ENCODE assay signal across 22 cellular contexts in genomic region chr17:43069368-43069898, GRCh38. TPM values are rescaled to one million over a fixed set of nuclear protein-coding genes. Genes with fewer than 3 reads are reported as not detected.
A peak's percentile ranks its signal among the peaks of the same experiment; 100 is the strongest.
DNase-seq lines count a peak whose midpoint lies in the region; ATAC-seq and TF ChIP-seq lines count a peak whose summit lies in the region.
"Had no signal": no experiment of that assay in that cellular context is flagged by ENCODE, and none has a peak within 500 bp of the region (broad histone marks: within the 10 kb centered on the region; RNA-seq: fewer than 3 reads in every experiment).

No MANE protein-coding gene starts in this region.

- H3K27me3 ChIP-seq in Caco-2 (replicated peaks; ENCODE audit: control insufficient read depth, insufficient read depth, low read length) (no peaks in the 10 kb centered on the region), endodermal cell (ENCODE audit: control insufficient read depth, insufficient read depth, low read length, poor library complexity, severe bottlenecking) (no peaks in the 10 kb centered on the region), right atrium auricular region (no peaks in the 10 kb centered on the region), hepatocyte (no peaks in the 10 kb centered on the region)
- no peaks in the 10 kb centered on the region for H3K27me3 ChIP-seq in naive thymus-derived CD4-positive, alpha-beta T cell (ENCODE audit: control insufficient read depth in 2 of 2, insufficient read depth in 2 of 2, low read length in 2 of 2)

- DNase-seq in Caco-2 (no peak), endodermal cell (no peak), right atrium auricular region (ENCODE audit: low spot score) (no peak), nephron progenitor cell (no peak), hepatocyte (ENCODE audit: low spot score) (no peak), iPS-NIHi7 (ENCODE audit: extremely low spot score) (no peak)
- no peak for DNase-seq in naive thymus-derived CD4-positive, alpha-beta T cell
- DNase-seq: CD4-positive, CD25-positive, alpha-beta regulatory T cell; DND-41; KBM-7; MM.1S; NCI-H1092; NCI-H1436; NCI-H187 treated with DMSO at 0.1 percent for 48 hours; NCI-H2107; NCI-H446 treated with DMSO at 0.1 percent for 48 hours; NCI-H526 treated with DMSO at 0.1 percent for 48 hours; RPMI8226 had no signal

- H4K20me1 ChIP-seq in hepatocyte (ENCODE audit: insufficient read depth, poor library complexity, severe bottlenecking), result no peaks in the 10 kb centered on the region

- 92 to 100% methylated on average over 3 of the region's 3 CpGs for WGBS in endodermal cell (ENCODE audit: insufficient coverage in 1 of 2, insufficient read length in 1 of 2), 2 experiments
- 86% methylated on average over 3 of the region's 3 CpGs for WGBS in hepatocyte (ENCODE audit: low lambda C conversion rate, missing lambda C conversion rate)

- no peak overlapping the region for H3K4me2 ChIP-seq in hepatocyte

- H3K36me3 Mint-ChIP-seq in Caco-2 (ENCODE audit: insufficient read depth, unreplicated experiment) (peaks cover 57% of the 10 kb centered on the region), endodermal cell (ENCODE audit: low read depth) (peaks cover 36% of the 10 kb centered on the region), nephron progenitor cell (ENCODE audit: low read depth) (peaks cover 41% of the 10 kb centered on the region)
- peaks cover 0 to 1% (median 0%) of the 10 kb centered on the region in 5 donors for H3K36me3 Mint-ChIP-seq in naive thymus-derived CD4-positive, alpha-beta T cell
- H3K36me3 Mint-ChIP-seq: CD4-positive, CD25-positive, alpha-beta regulatory T cell had no signal

- no TSS peak for BruUV-seq in Caco-2 (replicated peaks; lab: Mats Ljungman, UMichigan)

- H3K4me3 ChIP-seq in Caco-2 (ENCODE audit: low read depth, low read length), result no peak overlapping the region
- no peak overlapping the region for H3K4me3 ChIP-seq in endodermal cell (ENCODE audit: low read length)
- no peak overlapping the region for H3K4me3 ChIP-seq in right atrium auricular region
- no peak overlapping the region for H3K4me3 ChIP-seq in naive thymus-derived CD4-positive, alpha-beta T cell (ENCODE audit: low read length)
- H3K4me3 ChIP-seq in hepatocyte, result no peak overlapping the region
- H3K4me3 ChIP-seq: GM12878 had no signal

- no peaks in the 10 kb centered on the region for H3K9me2 ChIP-seq in hepatocyte (replicated peaks; ENCODE audit: insufficient read depth)

- POLR2A ChIA-PET in Caco-2 (lab: Charles Lee), result interaction anchor here (0.7 kb wide), 1 partner anchor 71 kb away, joined by 9 read pairs; the partner anchor contains the start of gene RPL27
- POLR2A ChIA-PET in naive thymus-derived CD4-positive, alpha-beta T cell (lab: Charles Lee), result no interaction called here

- H3K4me1 Mint-ChIP-seq in Caco-2 (ENCODE audit: low read depth, unreplicated experiment) (peaks cover 8% of the 10 kb centered on the region), endodermal cell (peaks cover 11% of the 10 kb centered on the region), nephron progenitor cell (peaks cover 6% of the 10 kb centered on the region)
- H3K4me1 Mint-ChIP-seq in naive thymus-derived CD4-positive, alpha-beta T cell, result no peaks in the 10 kb centered on the region

- H3K4me3 Mint-ChIP-seq in Caco-2 (ENCODE audit: unreplicated experiment) (no peak overlapping the region), endodermal cell (no peak overlapping the region), nephron progenitor cell (no peak overlapping the region)
- no peak overlapping the region for H3K4me3 Mint-ChIP-seq in naive thymus-derived CD4-positive, alpha-beta T cell
- H3K4me3 Mint-ChIP-seq: CD4-positive, CD25-positive, alpha-beta regulatory T cell had no signal

- H3K9ac ChIP-seq in endodermal cell (ENCODE audit: extremely low read depth, low read length, poor library complexity, severe bottlenecking), result no peak overlapping the region

- H3K9me3 ChIP-seq in Caco-2, result no peaks in the 10 kb centered on the region
- H3K9me3 ChIP-seq in endodermal cell (ENCODE audit: control insufficient read depth, low read length), result no peaks in the 10 kb centered on the region
- H3K9me3 ChIP-seq in right atrium auricular region, result no peaks in the 10 kb centered on the region
- H3K9me3 ChIP-seq in naive thymus-derived CD4-positive, alpha-beta T cell (ENCODE audit: control insufficient read depth in 2 of 3, low read length in 3 of 3), result no peaks in the 10 kb centered on the region
- H3K9me3 ChIP-seq in hepatocyte (ENCODE audit: low read depth), result no peaks in the 10 kb centered on the region

- H3K27ac ChIP-seq in endodermal cell (ENCODE audit: low read depth, low read length) (peak overlapping the region; percentile 30), right atrium auricular region (peak overlapping the region; percentile 35 to 71), hepatocyte (no peak overlapping the region)
- no peak overlapping the region for H3K27ac ChIP-seq in naive thymus-derived CD4-positive, alpha-beta T cell (ENCODE audit: low read depth, low read length)
- H3K27ac ChIP-seq: HL-60 had no signal

- H3K27me3 Mint-ChIP-seq in Caco-2 (ENCODE audit: insufficient read depth, unreplicated experiment), result no peaks in the 10 kb centered on the region
- no peaks in the 10 kb centered on the region for H3K27me3 Mint-ChIP-seq in endodermal cell (ENCODE audit: insufficient read depth)
- no peaks in the 10 kb centered on the region for H3K27me3 Mint-ChIP-seq in nephron progenitor cell (ENCODE audit: low read depth, poor library complexity)
- H3K27me3 Mint-ChIP-seq in naive thymus-derived CD4-positive, alpha-beta T cell, result no peaks in the 10 kb centered on the region
- H3K27me3 Mint-ChIP-seq: CD4-positive, CD25-positive, alpha-beta regulatory T cell had no signal

- H3K27ac Mint-ChIP-seq in Caco-2 (ENCODE audit: unreplicated experiment) (peak overlapping the region; percentile 22), endodermal cell (no peak overlapping the region), nephron progenitor cell (peak overlapping the region; percentile 73)
- no peak overlapping the region for H3K27ac Mint-ChIP-seq in naive thymus-derived CD4-positive, alpha-beta T cell

- H3K36me3 ChIP-seq in Caco-2 (ENCODE audit: control insufficient read depth, insufficient read depth, low read length), result no peaks in the 10 kb centered on the region; the same call in 1 of the 2 replicates
- H3K36me3 ChIP-seq in endodermal cell (ENCODE audit: control insufficient read depth, insufficient read depth, low read length), result peaks cover 41% of the 10 kb centered on the region
- H3K36me3 ChIP-seq in right atrium auricular region, result no peaks in the 10 kb centered on the region
- H3K36me3 ChIP-seq in naive thymus-derived CD4-positive, alpha-beta T cell (ENCODE audit: control insufficient read depth in 2 of 3, insufficient read depth in 3 of 3, low read length in 3 of 3), result no peaks in the 10 kb centered on the region
- no peaks in the 10 kb centered on the region for H3K36me3 ChIP-seq in hepatocyte (replicated peaks; ENCODE audit: insufficient read depth, low read depth)

- H2AFZ ChIP-seq in hepatocyte, result no peak overlapping the region

- CTCF ChIA-PET in Caco-2 (lab: Charles Lee), result interaction anchor here (1.0 kb wide), 1 partner anchor 15 kb away, joined by 3 read pairs; no protein-coding TSS in a partner anchor
- CTCF ChIA-PET in naive thymus-derived CD4-positive, alpha-beta T cell (lab: Charles Lee), result interaction anchor here (1.0 kb wide), 1 partner anchor 537 kb away, joined by 4 read pairs; no protein-coding TSS in a partner anchor

- intact Hi-C loops in Caco-2 (cut with micrococcal nuclease; ENCODE audit: unreplicated experiment), result no loop called here
- intact Hi-C loops in naive thymus-derived CD4-positive, alpha-beta T cell (cut with micrococcal nuclease), result no loop called here

- no peak for ATAC-seq in naive thymus-derived CD4-positive, alpha-beta T cell
- ATAC-seq: GM12878, HCT116 had no signal

- H3K9me3 Mint-ChIP-seq in Caco-2 (ENCODE audit: unreplicated experiment), result no peaks in the 10 kb centered on the region
- no peaks in the 10 kb centered on the region for H3K9me3 Mint-ChIP-seq in endodermal cell
- H3K9me3 Mint-ChIP-seq in nephron progenitor cell, result no peaks in the 10 kb centered on the region
- H3K9me3 Mint-ChIP-seq in naive thymus-derived CD4-positive, alpha-beta T cell, result no peaks in the 10 kb centered on the region
- H3K9me3 Mint-ChIP-seq: CD4-positive, CD25-positive, alpha-beta regulatory T cell had no signal

- no peak for TF ChIP-seq CTCF in Caco-2 (IDR thresholded peaks at IDR 0.05; ENCODE audit: insufficient read depth in 1 of 2, low read depth in 1 of 2, low read length in 1 of 2, severe bottlenecking in 1 of 2, unreplicated experiment in 1 of 2)
- TF ChIP-seq CTCF in endodermal cell (conservative IDR thresholded peaks at IDR 0.05), result no peak
- no peak for TF ChIP-seq CTCF in right atrium auricular region (IDR thresholded peaks at IDR 0.05)
- TF ChIP-seq CTCF in nephron progenitor cell (IDR thresholded peaks at IDR 0.05), result no peak
- no peak for TF ChIP-seq CTCF in hepatocyte (IDR thresholded peaks at IDR 0.05; ENCODE audit: poor library complexity)

- H3K4me1 ChIP-seq in Caco-2 (no peaks in the 10 kb centered on the region), endodermal cell (ENCODE audit: control insufficient read depth, insufficient read depth, low read length) (peaks cover 2% of the 10 kb centered on the region), right atrium auricular region (no peaks in the 10 kb centered on the region), hepatocyte (ENCODE audit: insufficient read depth) (no peaks in the 10 kb centered on the region)
- H3K4me1 ChIP-seq in naive thymus-derived CD4-positive, alpha-beta T cell (ENCODE audit: control insufficient read depth in 2 of 2, insufficient read depth in 2 of 2, low read length in 2 of 2), result no peaks in the 10 kb centered on the region

- H3K79me2 ChIP-seq in hepatocyte, result no peaks in the 10 kb centered on the region

RNA-seq across cellular contexts. Expression of gene RND2, which starts 44.4 kb away (rescaled TPM):
- 1.2 and 1.7 TPM in 2 replicates for total RNA-seq in Caco-2 (2022)
- 10 to 100 TPM; 36.1 to 55.5 TPM for total RNA-seq in endodermal cell
- 85.1 TPM for polyA plus RNA-seq in endodermal cell (2013, experiment 1 of 2)
- 79.7 TPM for polyA plus RNA-seq in endodermal cell (2013, experiment 2 of 2)
- total RNA-seq in right atrium auricular region, result 1 to 10 TPM in 1 of 2 donors, under 1 TPM in 1; 0.63 to 3.5 TPM
- total RNA-seq in naive thymus-derived CD4-positive, alpha-beta T cell, result under 1 TPM in 4 of 5 experiments, not detected in 1; 0.08 to 0.74 (median 0.38) TPM
- polyA plus RNA-seq in naive thymus-derived CD4-positive, alpha-beta T cell, result under 1 TPM; 0.15 to 0.33 TPM
- 4.6 and 6.3 TPM in 2 replicates for total RNA-seq in hepatocyte
- polyA plus RNA-seq in hepatocyte, result 2.6 and 3.2 TPM in 2 replicates
- total RNA-seq: CD4-positive, CD25-positive, alpha-beta regulatory T cell; GM12878; HT-29 had no signal

RNA-seq across cellular contexts. Expression of gene VAT1, which starts 47.2 kb away (rescaled TPM):
- 227 and 236 TPM in 2 replicates for total RNA-seq in Caco-2 (2022)
- total RNA-seq in endodermal cell, result 100 to 1,000 TPM; 306 to 402 TPM
- polyA plus RNA-seq in endodermal cell (2013, experiment 1 of 2), result 281 TPM
- 251 TPM for polyA plus RNA-seq in endodermal cell (2013, experiment 2 of 2)
- 10 to 100 TPM; 51.4 to 99.8 TPM for total RNA-seq in right atrium auricular region
- 10 to 100 TPM; 12.8 to 50.9 (median 34.9) TPM for total RNA-seq in naive thymus-derived CD4-positive, alpha-beta T cell
- polyA plus RNA-seq in naive thymus-derived CD4-positive, alpha-beta T cell, result 10 to 100 TPM; 34.9 to 52.3 TPM
- 181 and 207 TPM in 2 replicates for total RNA-seq in hepatocyte
- 219 and 251 TPM in 2 replicates for polyA plus RNA-seq in hepatocyte

RNA-seq across cellular contexts. Expression of gene BRCA1, which starts 55.7 kb away (rescaled TPM):
- 50.8 and 51.1 TPM in 2 replicates for total RNA-seq in Caco-2 (2022)
- total RNA-seq in endodermal cell, result 10 to 100 TPM; 45.4 to 59.0 TPM
- 37.7 TPM for polyA plus RNA-seq in endodermal cell (2013, experiment 1 of 2)
- 34.2 TPM for polyA plus RNA-seq in endodermal cell (2013, experiment 2 of 2)
- 1 to 10 TPM; 5.4 to 8.4 TPM for total RNA-seq in right atrium auricular region
- 10 to 100 TPM in 1 of 5 experiments, 1 to 10 TPM in 4; 2.6 to 54.1 (median 5.4) TPM for total RNA-seq in naive thymus-derived CD4-positive, alpha-beta T cell
- polyA plus RNA-seq in naive thymus-derived CD4-positive, alpha-beta T cell, result 1 to 10 TPM; 1.1 to 3.0 TPM
- total RNA-seq in hepatocyte, result 4.8 and 8.0 TPM in 2 replicates
- 6.2 and 7.0 TPM in 2 replicates for polyA plus RNA-seq in hepatocyte

Comparison
In these comparisons a context has a peak if more than half of its experiments do, and no peak if none do; other contexts are left out.
1. H3K27ac Mint-ChIP-seq: peak in Caco-2 (single experiment) and nephron progenitor cell (single experiment); none in endodermal cell (single experiment) and naive thymus-derived CD4-positive, alpha-beta T cell (0 of 9).
2. H3K27ac ChIP-seq: peak in endodermal cell (single experiment) and right atrium auricular region (2 of 2); none in naive thymus-derived CD4-positive, alpha-beta T cell (single experiment) and hepatocyte (single experiment).